Comparison of ENCODE assay signal across 27 cellular contexts in genomic region chr17:9765302-9765701, GRCh38. TPM values are rescaled to one million over a fixed set of nuclear protein-coding genes. Genes with fewer than 3 reads are reported as not detected.
DNase-seq lines count a peak whose midpoint lies in the region; ATAC-seq and TF ChIP-seq lines count a peak whose summit lies in the region.
"Had no signal": no experiment of that assay in that cellular context is flagged by ENCODE, and none has a peak within 500 bp of the region (broad histone marks: within the 10 kb centered on the region; RNA-seq: fewer than 3 reads in every experiment).

No MANE protein-coding gene starts in this region.

- no peaks in the 10 kb centered on the region for H3K79me1 ChIP-seq in neuronal stem cell (ENCODE audit: low read depth, low read length)

- no peak for TF ChIP-seq POLR2A in heart left ventricle (IDR thresholded peaks at IDR 0.05)

- H3K4ac ChIP-seq in neuronal stem cell (ENCODE audit: low read length): no peak overlapping the region

- peaks cover 0 to 26% (median 0%) of the 10 kb centered on the region in 9 donors for H3K27me3 ChIP-seq in heart left ventricle
- H3K27me3 ChIP-seq in left ventricle myocardium inferior (ENCODE audit: low read depth): peaks cover 59% of the 10 kb centered on the region
- H3K27me3 ChIP-seq in neuronal stem cell (ENCODE audit: control insufficient read depth in 3 of 3, insufficient read depth in 3 of 3, low read depth in 1 of 3, low read length in 3 of 3): no peaks in the 10 kb centered on the region
- H3K27me3 ChIP-seq: BE2C, BLaER1 had no signal

- no peak overlapping the region for H3K9ac ChIP-seq in neuronal stem cell (ENCODE audit: low read depth, low read length, poor library complexity)
- H3K9ac ChIP-seq: BLaER1 had no signal

- H2BK12ac ChIP-seq in neuronal stem cell (ENCODE audit: low read length): no peak overlapping the region

- H3K4me1 ChIP-seq in heart left ventricle (peaks cover 0 to 4% (median 0%) of the 10 kb centered on the region in 12 donors), left ventricle myocardium inferior (peaks cover 8% of the 10 kb centered on the region), neuronal stem cell (ENCODE audit: control insufficient read depth in 2 of 2, insufficient read depth in 1 of 2, low read depth in 1 of 2, low read length in 2 of 2) (no peaks in the 10 kb centered on the region)
- H3K4me1 ChIP-seq: BE2C had no signal

- H2AFZ ChIP-seq in neuronal stem cell (ENCODE audit: low read length): no peak overlapping the region

- H4K91ac ChIP-seq in neuronal stem cell (ENCODE audit: low read depth, low read length, poor library complexity): no peak overlapping the region

- WGBS in heart left ventricle, 4 donors: 70 to 94% (median 87%) methylated on average over 1 of the region's 1 CpG
- no CpG with 5 or more reads among the region's 1 CpG for WGBS in neuronal stem cell (ENCODE audit: extremely low coverage in 2 of 2, insufficient read length in 2 of 2, insufficient replicate concordance in 1 of 2), 2 donors

- H2BK120ac ChIP-seq in neuronal stem cell (ENCODE audit: low read depth, low read length): no peak overlapping the region

- H2BK15ac ChIP-seq in neuronal stem cell (ENCODE audit: low read length): no peak overlapping the region

- H2AK5ac ChIP-seq in neuronal stem cell (ENCODE audit: low read depth, low read length): no peak overlapping the region

- no peak overlapping the region for H3K14ac ChIP-seq in neuronal stem cell (ENCODE audit: low read length)

- H3K23ac ChIP-seq in neuronal stem cell (ENCODE audit: low read depth, low read length, poor library complexity): no peak overlapping the region

- TF ChIP-seq CTCF in heart left ventricle (IDR thresholded peaks at IDR 0.05) (no peak), left ventricle myocardium inferior (IDR thresholded peaks at IDR 0.05; ENCODE audit: borderline replicate concordance) (no peak)

- no peaks in the 10 kb centered on the region for H3K9me3 ChIP-seq in heart left ventricle
- H3K9me3 ChIP-seq in left ventricle myocardium inferior (replicated peaks): no peaks in the 10 kb centered on the region
- H3K9me3 ChIP-seq in neuronal stem cell (replicated peaks in 1 of 2; ENCODE audit: control insufficient read depth in 2 of 2, insufficient read depth in 1 of 2, low read depth in 1 of 2, low read length in 2 of 2): no peaks in the 10 kb centered on the region
- H3K9me3 ChIP-seq: BE2C, BLaER1 had no signal

- DNase-seq in heart left ventricle: no peak
- DNase-seq in cardiac septum (ENCODE audit: low spot score): no peak
- DNase-seq in left ventricle myocardium superior: no peak
- no peak for DNase-seq in left ventricle myocardium inferior
- no peak for DNase-seq in neuronal stem cell (ENCODE audit: low spot score)
- DNase-seq: 8988T; ACHN; BE2C; C1 segment of cervical spinal cord; CD4-positive, alpha-beta memory T cell; CD4-positive, CD25-positive, alpha-beta regulatory T cell; CD8-positive, alpha-beta memory T cell; COR-L47; DMS 273 treated with DMSO at 0.1 percent for 48 hours; DMS153; DMS53; DMS79; DND-41; EL; GDM1 had no signal

- H2BK5ac ChIP-seq in neuronal stem cell (ENCODE audit: low read length): no peak overlapping the region

- H3K4me2 ChIP-seq in neuronal stem cell (ENCODE audit: insufficient read depth, low read length, poor library complexity, severe bottlenecking): no peak overlapping the region

- H3K18ac ChIP-seq in neuronal stem cell (ENCODE audit: low read length): no peak overlapping the region

- H3K27ac ChIP-seq in heart left ventricle (no peak overlapping the region), left ventricle myocardium inferior (replicated peaks) (no peak overlapping the region), neuronal stem cell (replicated peaks; ENCODE audit: low read length) (no peak overlapping the region)
- H3K27ac ChIP-seq: BLaER1 had no signal

- H3K36me3 ChIP-seq in heart left ventricle (no peaks in the 10 kb centered on the region), left ventricle myocardium inferior (no peaks in the 10 kb centered on the region), neuronal stem cell (replicated peaks in 1 of 2; ENCODE audit: control insufficient read depth in 2 of 2, insufficient read depth in 2 of 2, low read length in 2 of 2) (no peaks in the 10 kb centered on the region)
- H3K36me3 ChIP-seq: BE2C, BLaER1 had no signal

- H4K8ac ChIP-seq in neuronal stem cell (ENCODE audit: low read depth, low read length): no peak overlapping the region

- ATAC-seq in heart left ventricle (peak in 3 of 4 donors; percentile 58 to 70 (median 65)), left ventricle myocardium superior (peak; percentile 83)
- ATAC-seq: GM12878 had no signal

- intact Hi-C loops in heart left ventricle (cut with DNase I): loop anchor here in 3 of 10 donors (5.0 kb wide), 1 partner anchor 38 kb away; no protein-coding TSS in a partner anchor
- intact Hi-C loops in cardiac septum (cut with DNase I): loop anchor here (10.0 kb wide), 1 partner anchor 191 kb away; the partner anchor contains the start of genes CFAP52 and STX8
- intact Hi-C loops in left ventricle myocardium superior (cut with micrococcal nuclease): no loop called here
- intact Hi-C loops in left ventricle myocardium inferior (cut with micrococcal nuclease): no loop called here

- no peak overlapping the region for H3K4me3 ChIP-seq in heart left ventricle
- H3K4me3 ChIP-seq in left ventricle myocardium inferior: no peak overlapping the region
- H3K4me3 ChIP-seq in neuronal stem cell (ENCODE audit: low read length in 2 of 2): no peak overlapping the region
- H3K4me3 ChIP-seq: BLaER1, GM12878 had no signal

RNA-seq across cellular contexts. Expression of gene DHRS7C, which starts 26.1 kb away (rescaled TPM):
- total RNA-seq in heart left ventricle (10 to 100 TPM in 8 of 9 donors, 1 to 10 TPM in 1; 1.8 to 71.2 (median 23.4) TPM), cardiac septum (0.89 TPM), left ventricle myocardium superior (166 TPM), left ventricle myocardium inferior (3.1 TPM)
- 10 to 100 TPM; 11.3 to 38.6 TPM for polyA plus RNA-seq in heart left ventricle
- polyA plus RNA-seq in neuronal stem cell (2013, experiment 1 of 2): not detected
- not detected for polyA plus RNA-seq in neuronal stem cell (2013, experiment 2 of 2)
- total RNA-seq: A673; CD4-positive, alpha-beta memory T cell; CD4-positive, CD25-positive, alpha-beta regulatory T cell; CD8-positive, alpha-beta memory T cell; Daoy; G401; GM12878 had no signal
- polyA plus RNA-seq: AG04450; CD14-positive monocyte; CD4-positive, alpha-beta memory T cell; CD4-positive, CD25-positive, alpha-beta regulatory T cell; CD8-positive, alpha-beta memory T cell; GM12878 had no signal

RNA-seq across cellular contexts. Expression of gene GSG1L2, which starts 56.6 kb away (rescaled TPM):
- total RNA-seq in heart left ventricle (not detected), cardiac septum (not detected), left ventricle myocardium superior (not detected), left ventricle myocardium inferior (not detected)
- polyA plus RNA-seq in heart left ventricle: not detected
- polyA plus RNA-seq in neuronal stem cell (2013, experiment 1 of 2): not detected
- polyA plus RNA-seq in neuronal stem cell (2013, experiment 2 of 2): not detected
- total RNA-seq: A673; CD4-positive, alpha-beta memory T cell; CD4-positive, CD25-positive, alpha-beta regulatory T cell; CD8-positive, alpha-beta memory T cell; Daoy; G401; GM12878 had no signal
- polyA plus RNA-seq: AG04450; CD14-positive monocyte; CD4-positive, alpha-beta memory T cell; CD4-positive, CD25-positive, alpha-beta regulatory T cell; CD8-positive, alpha-beta memory T cell; GM12878 had no signal
